9 cellular contexts compared by ENCODE assay signal in genomic region chr6:134247271-134247833, GRCh38.
DNase-seq lines count a peak whose midpoint lies in the region; ATAC-seq, FAIRE-seq and TF ChIP-seq lines count a peak whose summit lies in the region.
"Had no signal": no experiment of that assay in that cellular context is flagged by ENCODE, and none has a peak within 500 bp of the region (broad histone marks: within the 10 kb centered on the region; RNA-seq: fewer than 3 reads in every experiment).

No MANE protein-coding gene starts in this region.

- peaks cover 31% of the 10 kb centered on the region for H3K4me1 ChIP-seq in GM12878 (ENCODE audit: control insufficient read depth, insufficient read depth, low read length)
- peaks cover 4% of the 10 kb centered on the region; the same call in 1 of the 2 replicates for H3K4me1 ChIP-seq in BE2C

- SMC1A ChIA-PET in GM12878 (lab: Charles Lee; ENCODE audit: uncharacterized antibody, unreplicated experiment), result interaction anchor here (0.9 to 3.4 kb wide), 7 partner anchors 11 to 127 kb away, joined by 3 to 32 read pairs (median 7); no protein-coding TSS in a partner anchor

- no peak for TF ChIP-seq CTCF in GM13976 (IDR thresholded peaks at IDR 0.05; ENCODE audit: borderline replicate concordance, control extremely low read depth, extremely low read depth, insufficient read depth, missing control alignments)
- no peak for TF ChIP-seq CTCF in GM12878 (IDR thresholded peaks at IDR 0.05 in 2 of 3, conservative IDR thresholded peaks at IDR 0.05 in 1 of 3; ENCODE audit: control insufficient read depth in 2 of 3, extremely low read depth in 1 of 3, insufficient read depth in 1 of 3, low read depth in 3 of 3, low read length in 3 of 3)
- no peak for TF ChIP-seq CTCF in BE2C (IDR thresholded peaks at IDR 0.05; ENCODE audit: low read depth, low read length)

- peak; percentile 90 to 97 for TF ChIP-seq EP300 in GM12878 (IDR thresholded peaks at IDR 0.05; ENCODE audit: borderline replicate concordance in 1 of 2, control insufficient read depth in 1 of 2, low read depth in 2 of 2, low read length in 2 of 2)

- no peak for TF ChIP-seq POLR2A in GM12878 (IDR thresholded peaks at IDR 0.05; ENCODE audit: low read depth, low read length)

- H2AFZ ChIP-seq in GM12878 (ENCODE audit: control insufficient read depth, low read depth, low read length), result no peak overlapping the region

- H3K9me3 ChIP-seq in GM12878 (replicated peaks; ENCODE audit: control insufficient read depth, insufficient read depth, low read length), result no peaks in the 10 kb centered on the region; the same call in 2 of the 3 replicates
- no peaks in the 10 kb centered on the region for H3K9me3 ChIP-seq in BE2C

- H3K4me3 ChIP-seq in GM12878 (no peak overlapping the region), BE2C (ENCODE audit: low read depth, low read length) (no peak overlapping the region)

- BruUV-seq in GM12878 (replicated peaks; lab: Mats Ljungman, UMichigan), result no TSS peak

- peak overlapping the region; percentile 84 to 92 for H3K27ac Mint-ChIP-seq in T-cell
- H3K27ac Mint-ChIP-seq: dendritic cell treated with granulocyte-macrophage colony-stimulating factor and Interleukin-4, amounts not matched to agents 40 ng/mL and 50 ng/mL, for 4 days had no signal

- no peak for TF ChIP-seq RAD21 in GM12878 (IDR thresholded peaks at IDR 0.05; ENCODE audit: insufficient read depth, low read depth, low read length)

- H3K36me3 ChIP-seq in GM12878 (ENCODE audit: control insufficient read depth in 2 of 2, insufficient read depth in 2 of 2, low read length in 1 of 2) (no peaks in the 10 kb centered on the region), BE2C (no peaks in the 10 kb centered on the region)

- ATAC-seq in HG02642 (IDR thresholded peaks at IDR 0.05; ENCODE audit: poor library complexity, unreplicated experiment) (peak; percentile 93), T-cell (replicated peaks in 1 of 4) (peak; percentile 94 to 98 (median 96)), GM12878 (peak; percentile 94)

- POLR2A ChIA-PET in T-cell (lab: Charles Lee) (interaction anchor here (0.6 to 0.7 kb wide), 2 partner anchors 22 to 288 kb away, joined by 3 to 5 read pairs; no protein-coding TSS in a partner anchor), GM12878 (lab: Charles Lee) (interaction anchor here (0.8 to 1.0 kb wide), 3 partner anchors 12 to 217 kb away, joined by 3 to 4 read pairs (median 3); no protein-coding TSS in a partner anchor)

- intact Hi-C loops in GM12878 (cut with micrococcal nuclease; ENCODE audit: unreplicated experiment), result loop anchor here (1.0 to 5.0 kb wide), 4 partner anchors 11 to 190 kb away; no protein-coding TSS in a partner anchor

- peak overlapping the region; percentile 49 for H3K4me2 ChIP-seq in GM12878 (ENCODE audit: control insufficient read depth, insufficient read depth)

- H4K20me1 ChIP-seq in GM12878 (ENCODE audit: control insufficient read depth, insufficient read depth), result no peaks in the 10 kb centered on the region

- RAD21 ChIA-PET in GM12878 (lab: Charles Lee; ENCODE audit: unreplicated experiment), result interaction anchor here (1.0 to 5.1 kb wide), 4 partner anchors 12 to 126 kb away, joined by 3 to 32 read pairs (median 4); no protein-coding TSS in a partner anchor

- H3K27me3 ChIP-seq in GM12878 (replicated peaks in 1 of 2; ENCODE audit: control insufficient read depth in 2 of 2, insufficient read depth in 2 of 2, low read length in 1 of 2), result no peaks in the 10 kb centered on the region; a peak in 1 of 4 replicates
- H3K27me3 ChIP-seq in BE2C, result no peaks in the 10 kb centered on the region

- DNase-seq in GM13976 (ENCODE audit: low spot score) (peak; percentile 60), T-cell (peak; percentile 26 to 92 (median 78)), GM12878 (ENCODE audit: low read depth, low spot score) (peak; percentile 97), hepatic stellate cell (ENCODE audit: low spot score) (no peak), NCI-H2107 (lab: John Stamatoyannopoulos, UW) (no peak), BE2C (no peak)
- DNase-seq in stimulated activated CD8-positive, alpha-beta memory T cell treated with anti-CD3 and anti-CD28 coated beads, Interleukin-12 subunit alpha, Interleukin-12 subunit beta, amount 100 ng/mL, for 1 hour (ENCODE audit: low read depth), result peak; percentile 43

- no peaks in the 10 kb centered on the region for H3K9me3 Mint-ChIP-seq in T-cell
- H3K9me3 Mint-ChIP-seq: dendritic cell treated with granulocyte-macrophage colony-stimulating factor and Interleukin-4, amounts not matched to agents 40 ng/mL and 50 ng/mL, for 4 days had no signal

- H3K27me3 Mint-ChIP-seq in T-cell, result no peaks in the 10 kb centered on the region

- peak overlapping the region; percentile 31 to 62 (median 38) for H3K4me3 Mint-ChIP-seq in T-cell
- H3K4me3 Mint-ChIP-seq: dendritic cell treated with granulocyte-macrophage colony-stimulating factor and Interleukin-4, amounts not matched to agents 40 ng/mL and 50 ng/mL, for 4 days had no signal

- peak; percentile 93 for FAIRE-seq in GM12878 (lab: Jason Lieb, UNC)

- CTCF ChIA-PET in T-cell (lab: Charles Lee), result interaction anchor here (0.6 to 1.0 kb wide), 2 partner anchors 69 to 137 kb away, joined by 4 to 6 read pairs; no protein-coding TSS in a partner anchor
- CTCF ChIA-PET in GM12878 (lab: Yijun Ruan, JAX), result interaction anchor here (1.0 to 1.3 kb wide), 4 partner anchors 8 to 393 kb away, joined by 3 to 4 read pairs (median 3); no protein-coding TSS in a partner anchor

- H3K9ac ChIP-seq in GM12878 (ENCODE audit: control insufficient read depth, insufficient read depth, low read length), result no peak overlapping the region

- peak overlapping the region; percentile 64 for H3K27ac ChIP-seq in GM12878 (ENCODE audit: control insufficient read depth, insufficient read depth)

- in situ Hi-C loops in GM13976 (cut with MboI; ENCODE audit: low sequenced_read_pairs, unreplicated experiment), result no loop called here
- in situ Hi-C loops in GM12878 (cut with MboI), result no loop called here

- H3K36me3 Mint-ChIP-seq in T-cell, result no peaks in the 10 kb centered on the region

- WGBS in GM12878 (ENCODE audit: insufficient coverage, insufficient replicate concordance, low lambda C conversion rate, missing lambda C conversion rate), result under 1% methylated on average over 5 of the region's 5 CpGs

- H3K79me2 ChIP-seq in GM12878 (ENCODE audit: control insufficient read depth, insufficient read depth, low read length), result no peaks in the 10 kb centered on the region

- H3K4me1 Mint-ChIP-seq in T-cell, result peaks cover 58 to 66% (median 63%) of the 10 kb centered on the region in 3 donors

TF ChIP-seq in GM12878, 131 proteins besides CTCF, POLR2A, EP300 and RAD21 (continues in another document):
- TF ChIP-seq USF2 (IDR thresholded peaks at IDR 0.05; ENCODE audit: borderline replicate concordance, low read depth, low read length), result peak; percentile 44; the same call in 1 of the 2 replicates
- no peak; the same call in 1 of the 2 replicates for TF ChIP-seq ATF3 (IDR thresholded peaks at IDR 0.05; ENCODE audit: borderline replicate concordance, extremely low read depth, low read depth, low read length)
- TF ChIP-seq NR2F1 (conservative IDR thresholded peaks at IDR 0.05), result peak; percentile 93
- peak; percentile 93 for TF ChIP-seq ATF7 (IDR thresholded peaks at IDR 0.05; ENCODE audit: low read depth)
- TF ChIP-seq EED (IDR thresholded peaks at IDR 0.05; ENCODE audit: low read depth), result peak; percentile 95
- no peak for TF ChIP-seq E2F4 (IDR thresholded peaks at IDR 0.05; ENCODE audit: low read depth, low read length)
- peak; percentile 96 for TF ChIP-seq MTA2 (IDR thresholded peaks at IDR 0.05; ENCODE audit: low read depth)
- TF ChIP-seq RAD51 (IDR thresholded peaks at IDR 0.05), result peak; percentile 93
- TF ChIP-seq BCL11A (IDR thresholded peaks at IDR 0.05; ENCODE audit: low read depth, low read length), result peak; percentile 76; the same call in 1 of the 2 replicates
- no peak for TF ChIP-seq CHD4 (IDR thresholded peaks at IDR 0.05)
- TF ChIP-seq STAT3 (IDR thresholded peaks at IDR 0.05; ENCODE audit: low read depth, low read length), result peak; percentile 98
- TF ChIP-seq SIN3A (IDR thresholded peaks at IDR 0.05; ENCODE audit: low read depth, low read length), result no peak
- TF ChIP-seq MYB (IDR thresholded peaks at IDR 0.05; ENCODE audit: borderline replicate concordance, low read depth, low read length), result no peak
- no peak for TF ChIP-seq ASH2L (IDR thresholded peaks at IDR 0.05; ENCODE audit: borderline replicate concordance, low read depth)
- TF ChIP-seq BMI1 (IDR thresholded peaks at IDR 0.05; ENCODE audit: borderline replicate concordance), result peak; percentile 80
- TF ChIP-seq ATF2 (IDR thresholded peaks at IDR 0.05; ENCODE audit: low read length), result peak; percentile 99

Comparison
In these comparisons a context has a peak if more than half of its experiments do, and no peak if none do; other contexts are left out.
1. DNase-seq: peak in GM13976 (single experiment), T-cell (34 of 34), GM12878 (single experiment) and stimulated activated CD8-positive, alpha-beta memory T cell treated with anti-CD3 and anti-CD28 coated beads, Interleukin-12 subunit alpha, Interleukin-12 subunit beta, amount 100 ng/mL, for 1 hour (single experiment); none in hepatic stellate cell (single experiment), NCI-H2107 (single experiment) and BE2C (single experiment).
2. Peak in every context shown above with its lines, with median percentiles within 50 percentile points of each other: ATAC-seq.